In genomic region chr6:145895802-145896201, GRCh38 we compare ENCODE assay signal across 12 cellular contexts.
DNase-seq lines count a peak whose midpoint lies in the region; ATAC-seq and TF ChIP-seq lines count a peak whose summit lies in the region.
"Had no signal": no experiment of that assay in that cellular context is flagged by ENCODE, and none has a peak within 500 bp of the region (broad histone marks: within the 10 kb centered on the region; RNA-seq: fewer than 3 reads in every experiment).

No MANE protein-coding gene starts in this region.

- no peak overlapping the region for H2AFZ ChIP-seq in Karpas-422 (ENCODE audit: low read length)

- H3K4me1 ChIP-seq in Karpas-422 (ENCODE audit: low read length), result no peaks in the 10 kb centered on the region; the same call in 1 of the 2 replicates

- no peaks in the 10 kb centered on the region for H3K4me1 Mint-ChIP-seq in CD14-positive monocyte
- H3K4me1 Mint-ChIP-seq: naive thymus-derived CD8-positive, alpha-beta T cell had no signal

- H3K36me3 ChIP-seq in Karpas-422 (ENCODE audit: insufficient read depth, low read length), result peaks cover 66% of the 10 kb centered on the region
- H3K36me3 ChIP-seq in brain microvascular endothelial cell (replicated peaks), result no peaks in the 10 kb centered on the region

- H3K36me3 Mint-ChIP-seq in CD14-positive monocyte, result peaks cover 42 to 70% of the 10 kb centered on the region in 2 donors

- intact Hi-C loops in CD14-positive monocyte (cut with micrococcal nuclease), result no loop called here

- H3K27me3 Mint-ChIP-seq in CD14-positive monocyte (ENCODE audit: low read depth in 3 of 3), result no peaks in the 10 kb centered on the region
- H3K27me3 Mint-ChIP-seq: activated naive CD8-positive, alpha-beta T cell; naive thymus-derived CD8-positive, alpha-beta T cell had no signal

- no peaks in the 10 kb centered on the region for H4K20me1 ChIP-seq in Karpas-422 (ENCODE audit: insufficient read depth, low read depth, low read length)

- H3K4me2 ChIP-seq in Karpas-422 (ENCODE audit: low read depth, low read length, poor library complexity, severe bottlenecking), result no peak overlapping the region

- H3K79me2 ChIP-seq in Karpas-422 (ENCODE audit: low read length), result peaks cover 25% of the 10 kb centered on the region

- in situ Hi-C loops in brain microvascular endothelial cell (cut with HindIII; ENCODE audit: low pct_ligation_motif_present, low sequenced_read_pairs), result no loop called here

- H3K9me2 ChIP-seq in Karpas-422 (replicated peaks; ENCODE audit: insufficient read depth, low read length), result no peaks in the 10 kb centered on the region

- no peak overlapping the region for H3K9ac ChIP-seq in Karpas-422 (ENCODE audit: low read length)

- H3K4me3 ChIP-seq in Karpas-422 (ENCODE audit: low read length), result no peak overlapping the region
- H3K4me3 ChIP-seq in brain microvascular endothelial cell (ENCODE audit: low read depth, low read length), result no peak overlapping the region

- no peak for DNase-seq in CD14-positive monocyte (ENCODE audit: low spot score)
- DNase-seq in Karpas-422, result peak; percentile 55
- DNase-seq in amniotic epithelial cell (ENCODE audit: low read depth), result peak; percentile 32
- peak; percentile 18 to 19 for DNase-seq in lung microvascular endothelial cell (ENCODE audit: low read depth in 2 of 2)
- DNase-seq in activated naive CD4-positive, alpha-beta T cell (lab: John Stamatoyannopoulos, UW), result no peak
- no peak for DNase-seq in brain microvascular endothelial cell
- DNase-seq: activated CD8-positive, alpha-beta T cell treated with anti-CD3 and anti-CD28 coated beads, Interleukin-2, amount 10 ng/mL, durations not matched to agents 7 days and 5 days; naive thymus-derived CD8-positive, alpha-beta T cell; NCI-H446; small intestine had no signal

- H3K27me3 ChIP-seq in Karpas-422 (ENCODE audit: low read length), result no peaks in the 10 kb centered on the region
- H3K27me3 ChIP-seq in brain microvascular endothelial cell (replicated peaks), result no peaks in the 10 kb centered on the region

- TF ChIP-seq CTCF in CD14-positive monocyte (IDR thresholded peaks at IDR 0.05) (peak; percentile 39), brain microvascular endothelial cell (IDR thresholded peaks at IDR 0.05; ENCODE audit: low read depth, low read length, missing control alignments) (no peak)

- peaks cover 3 to 26% (median 18%) of the 10 kb centered on the region in 7 donors for H3K9me3 Mint-ChIP-seq in CD14-positive monocyte

- no peak overlapping the region for H3K27ac ChIP-seq in Karpas-422 (ENCODE audit: low read length)
- no peak overlapping the region for H3K27ac ChIP-seq in brain microvascular endothelial cell

- ATAC-seq in GM18870 (IDR thresholded peaks at IDR 0.05; ENCODE audit: unreplicated experiment), result no peak
- ATAC-seq: activated CD8-positive, alpha-beta T cell treated with anti-CD3 and anti-CD28 coated beads, Interleukin-2, amount 10 ng/mL, durations not matched to agents 7 days and 5 days; naive thymus-derived CD8-positive, alpha-beta T cell had no signal

- H3K27ac Mint-ChIP-seq in CD14-positive monocyte, result no peak overlapping the region
- H3K27ac Mint-ChIP-seq: activated CD8-positive, alpha-beta T cell treated with anti-CD3 and anti-CD28 coated beads, Interleukin-2, amount 10 ng/mL, durations not matched to agents 7 days and 5 days; activated naive CD8-positive, alpha-beta T cell had no signal

- peaks cover 7% of the 10 kb centered on the region for H3K9me3 ChIP-seq in Karpas-422 (ENCODE audit: low read length)

- H3K4me3 Mint-ChIP-seq in CD14-positive monocyte, result no peak overlapping the region
- H3K4me3 Mint-ChIP-seq: activated CD8-positive, alpha-beta T cell treated with anti-CD3 and anti-CD28 coated beads, Interleukin-2, amount 10 ng/mL, durations not matched to agents 7 days and 5 days; activated naive CD8-positive, alpha-beta T cell; naive thymus-derived CD8-positive, alpha-beta T cell had no signal

Comparison
In these comparisons a context has a peak if more than half of its experiments do, and no peak if none do; other contexts are left out.
1. DNase-seq: peak in Karpas-422 (single experiment), amniotic epithelial cell (single experiment) and lung microvascular endothelial cell (2 of 2); none in CD14-positive monocyte (single experiment), activated naive CD4-positive, alpha-beta T cell (0 of 4) and brain microvascular endothelial cell (single experiment).